Comparison of ENCODE assay signal across 8 cellular contexts in the genomic region with DNA sequence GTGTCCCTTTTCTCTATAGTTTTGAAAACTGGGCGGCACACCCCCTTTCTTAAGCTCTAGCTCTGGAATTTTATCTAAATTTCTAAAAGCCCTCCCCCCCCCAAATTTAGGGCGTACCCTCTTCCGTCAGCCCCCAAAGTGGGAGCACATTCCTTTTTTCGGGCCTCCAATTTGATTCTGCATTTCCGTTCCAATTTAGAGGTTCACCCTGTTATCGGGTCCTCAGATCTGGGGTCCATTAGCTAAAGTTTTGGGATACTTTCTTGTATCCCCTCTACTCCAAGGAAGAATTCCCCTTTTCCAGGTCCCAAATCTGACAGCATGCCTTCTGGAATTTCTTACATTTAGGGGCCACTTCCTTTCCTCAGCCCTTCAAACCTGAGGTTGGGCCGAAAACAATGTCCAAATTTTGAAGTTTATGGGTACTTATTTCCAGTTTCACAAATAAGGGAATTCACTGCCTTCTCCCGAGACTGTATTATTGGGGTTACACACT. TPM values are rescaled to one million over a fixed set of nuclear protein-coding genes. Genes with fewer than 3 reads are reported as not detected.
DNase-seq lines count a peak whose midpoint lies in the region; ATAC-seq and TF ChIP-seq lines count a peak whose summit lies in the region.

No MANE protein-coding gene starts in this region.

- peak overlapping the region; percentile 93 for H3K4me2 ChIP-seq in IMR-90 (ENCODE audit: low read depth, low read length)

- H3K4ac ChIP-seq in IMR-90 (ENCODE audit: low read depth, low read length): peak overlapping the region; percentile 67; the same call in 1 of the 2 replicates

- H3K9me1 ChIP-seq in IMR-90 (ENCODE audit: insufficient read depth, low read length): peaks cover 22% of the 10 kb centered on the region

- peak overlapping the region; percentile 68; the same call in 1 of the 2 replicates for H2AK5ac ChIP-seq in IMR-90 (ENCODE audit: low read depth, low read length)

- peak overlapping the region; percentile 79 for H4K5ac ChIP-seq in IMR-90 (ENCODE audit: low read depth, low read length)

- H2BK20ac ChIP-seq in IMR-90 (ENCODE audit: low read depth, low read length): no peak overlapping the region

- H3K27me3 ChIP-seq in IMR-90 (ENCODE audit: control insufficient read depth, insufficient read depth, low read length) (no peaks in the 10 kb centered on the region), mucosa of rectum (ENCODE audit: control insufficient read depth in 2 of 2, insufficient read depth in 2 of 2, low read length in 2 of 2) (no peaks in the 10 kb centered on the region)

- TF ChIP-seq POLR2A in IMR-90 (IDR thresholded peaks at IDR 0.05; ENCODE audit: low read depth, low read length): no peak; the same call in 1 of the 2 replicates

- TF ChIP-seq CTCF in 22Rv1 (IDR thresholded peaks at IDR 0.05): no peak
- TF ChIP-seq CTCF in IMR-90 (conservative IDR thresholded peaks at IDR 0.05; ENCODE audit: low read depth, low read length): no peak

- no peak overlapping the region for H2AFZ ChIP-seq in IMR-90 (replicated peaks; ENCODE audit: low read length, poor library complexity)

- H4K91ac ChIP-seq in IMR-90 (ENCODE audit: insufficient read depth, low read depth, low read length): peak overlapping the region; percentile 79

- peaks cover 21% of the 10 kb centered on the region for H3K4me1 ChIP-seq in IMR-90 (ENCODE audit: control insufficient read depth, insufficient read depth, low read length)
- H3K4me1 ChIP-seq in mucosa of rectum (ENCODE audit: control insufficient read depth in 2 of 2, insufficient read depth in 2 of 2, low read length in 2 of 2): peaks cover 31 to 46% of the 10 kb centered on the region in 2 donors

- H3K27ac ChIP-seq in 22Rv1 (peak overlapping the region; percentile 80), IMR-90 (ENCODE audit: insufficient read depth, low read length) (peak overlapping the region; percentile 79), caudate nucleus (ENCODE audit: low read depth, low read length) (peak overlapping the region; percentile 92), mucosa of rectum (ENCODE audit: low read depth in 2 of 2, low read length in 2 of 2) (peak overlapping the region; percentile 72 to 82)

- H2BK120ac ChIP-seq in IMR-90 (ENCODE audit: low read depth, low read length): peak overlapping the region; percentile 58; the same call in 1 of the 2 replicates

- H3K23ac ChIP-seq in IMR-90 (ENCODE audit: low read depth, low read length): peak overlapping the region; percentile 80

- no peak for DNase-seq in IMR-90
- DNase-seq in caudate nucleus (lab: John Stamatoyannopoulos, UW): no peak
- no peak for DNase-seq in NCI-H2107 (lab: John Stamatoyannopoulos, UW)

- dilution Hi-C loops in IMR-90 (cut with HindIII; ENCODE audit: low sequenced_read_pairs, unreplicated experiment): no loop called here

- peak overlapping the region; percentile 89 for H3K56ac ChIP-seq in IMR-90 (ENCODE audit: extremely low read depth, insufficient read depth, low read length)

- POLR2A ChIA-PET in IMR-90 (lab: Charles Lee; ENCODE audit: unreplicated experiment): no interaction called here

- no peak for TF ChIP-seq RAD21 in IMR-90 (IDR thresholded peaks at IDR 0.05; ENCODE audit: low read length)

- intact Hi-C loops in IMR-90 (cut with micrococcal nuclease): loop anchor here (1.0 kb wide), 1 partner anchor 112 kb away; no protein-coding TSS in a partner anchor

- in situ Hi-C loops in IMR-90 (cut with MboI; ENCODE audit: low sequenced_read_pairs): loop anchor here (25.0 kb wide), 1 partner anchor 365 kb away; no protein-coding TSS in a partner anchor

- 6% methylated on average over 6 of the region's 8 CpGs; no CpG with 5 or more reads in 1 of the 2 experiments for WGBS in IMR-90 (ENCODE audit: extremely low coverage in 2 of 2, insufficient read length in 1 of 2), 2 experiments

- CTCF ChIA-PET in IMR-90 (lab: Yijun Ruan, JAX): no interaction called here

- no peak overlapping the region; the same call in 2 of the 3 replicates for H2BK15ac ChIP-seq in IMR-90 (ENCODE audit: low read depth, low read length)

- H2BK5ac ChIP-seq in IMR-90 (ENCODE audit: low read depth, low read length, poor library complexity, severe bottlenecking): peak overlapping the region; percentile 75

- peaks cover 45 to 58% of the 10 kb centered on the region in 2 experiments for H3K79me1 ChIP-seq in IMR-90 (ENCODE audit: low read depth in 1 of 2, low read length in 2 of 2)

- peak overlapping the region; percentile 88 for H3K9ac ChIP-seq in IMR-90 (ENCODE audit: low read depth, low read length)
- peak overlapping the region; percentile 87 to 95 for H3K9ac ChIP-seq in mucosa of rectum (ENCODE audit: low read depth in 1 of 2, low read length in 2 of 2)

- H4K20me1 ChIP-seq in IMR-90 (ENCODE audit: insufficient read depth, low read length): peaks cover 20% of the 10 kb centered on the region; the same call in 1 of the 2 replicates

- H3K4me3 ChIP-seq in IMR-90 (ENCODE audit: insufficient read depth, low read depth, low read length): peak overlapping the region; percentile 94
- H3K4me3 ChIP-seq in mucosa of rectum (ENCODE audit: low read length in 2 of 2): peak overlapping the region; percentile 86 to 96

- H3K36me3 ChIP-seq in IMR-90 (ENCODE audit: control insufficient read depth, insufficient read depth, low read length) (peaks cover 3% of the 10 kb centered on the region; the same call in 1 of the 2 replicates), mucosa of rectum (ENCODE audit: control insufficient read depth in 2 of 2, insufficient read depth in 2 of 2, low read length in 2 of 2) (peaks cover 0 to 7% of the 10 kb centered on the region in 2 donors)

- peak overlapping the region; percentile 79 for H3K14ac ChIP-seq in IMR-90 (replicated peaks; ENCODE audit: low read depth, low read length)

- peak overlapping the region; percentile 89; the same call in 1 of the 2 replicates for H3K18ac ChIP-seq in IMR-90 (ENCODE audit: low read depth, low read length)

- no TSS peak for BruUV-seq in IMR-90 (replicated peaks; lab: Mats Ljungman, UMichigan)

- peak overlapping the region; percentile 81 to 91 for H4K8ac ChIP-seq in IMR-90 (ENCODE audit: low read depth in 2 of 2, low read length in 2 of 2)

- peak overlapping the region; percentile 59 for H2AK9ac ChIP-seq in IMR-90 (replicated peaks; ENCODE audit: low read depth, low read length, poor library complexity)

- no peak for ATAC-seq in IMR-90 (ENCODE audit: low read depth)
- ATAC-seq in GM19452 (IDR thresholded peaks at IDR 0.05; ENCODE audit: unreplicated experiment): no peak
- ATAC-seq in GM18868 (IDR thresholded peaks at IDR 0.05; ENCODE audit: unreplicated experiment): no peak
- ATAC-seq in GM18870 (IDR thresholded peaks at IDR 0.05; ENCODE audit: unreplicated experiment): no peak

- H3K9me3 ChIP-seq in IMR-90 (ENCODE audit: control insufficient read depth, insufficient read depth, low read length): no peaks in the 10 kb centered on the region
- no peaks in the 10 kb centered on the region for H3K9me3 ChIP-seq in mucosa of rectum (ENCODE audit: control insufficient read depth in 2 of 2, low read length in 2 of 2)

TF ChIP-seq in IMR-90, 13 proteins besides CTCF, POLR2A, EP300 and RAD21:
- no peak for TF ChIP-seq MAFK (IDR thresholded peaks at IDR 0.05; ENCODE audit: low read depth, low read length)

RNA-seq across cellular contexts. Expression of a gene that starts 0.8 kb away (rescaled TPM):
- total RNA-seq in IMR-90 (2012; rRNA removed): 22.0 and 30.3 TPM in 2 replicates
- polyA plus RNA-seq in IMR-90 (2012; rRNA removed): 22.5 and 23.6 TPM in 2 replicates
- 19.8 and 29.5 TPM in 2 replicates for polyA plus RNA-seq in IMR-90 (2012; cell fraction: cytosol; rRNA removed)
- 13.4 and 14.4 TPM in 2 replicates for polyA plus RNA-seq in IMR-90 (2012; cell fraction: nucleus; rRNA removed; ENCODE audit: low replicate concordance)

RNA-seq across cellular contexts. Expression of a gene that starts 30.6 kb away (rescaled TPM):
- 166 and 280 TPM in 2 replicates for total RNA-seq in IMR-90 (2012; rRNA removed)
- polyA plus RNA-seq in IMR-90 (2012; rRNA removed): 74.3 and 106 TPM in 2 replicates
- 15.4 and 18.4 TPM in 2 replicates for polyA plus RNA-seq in IMR-90 (2012; cell fraction: cytosol; rRNA removed)
- polyA plus RNA-seq in IMR-90 (2012; cell fraction: nucleus; rRNA removed; ENCODE audit: low replicate concordance): 124 and 726 TPM in 2 replicates
